1 cellular context compared by ENCODE assay signal in the genomic region with DNA sequence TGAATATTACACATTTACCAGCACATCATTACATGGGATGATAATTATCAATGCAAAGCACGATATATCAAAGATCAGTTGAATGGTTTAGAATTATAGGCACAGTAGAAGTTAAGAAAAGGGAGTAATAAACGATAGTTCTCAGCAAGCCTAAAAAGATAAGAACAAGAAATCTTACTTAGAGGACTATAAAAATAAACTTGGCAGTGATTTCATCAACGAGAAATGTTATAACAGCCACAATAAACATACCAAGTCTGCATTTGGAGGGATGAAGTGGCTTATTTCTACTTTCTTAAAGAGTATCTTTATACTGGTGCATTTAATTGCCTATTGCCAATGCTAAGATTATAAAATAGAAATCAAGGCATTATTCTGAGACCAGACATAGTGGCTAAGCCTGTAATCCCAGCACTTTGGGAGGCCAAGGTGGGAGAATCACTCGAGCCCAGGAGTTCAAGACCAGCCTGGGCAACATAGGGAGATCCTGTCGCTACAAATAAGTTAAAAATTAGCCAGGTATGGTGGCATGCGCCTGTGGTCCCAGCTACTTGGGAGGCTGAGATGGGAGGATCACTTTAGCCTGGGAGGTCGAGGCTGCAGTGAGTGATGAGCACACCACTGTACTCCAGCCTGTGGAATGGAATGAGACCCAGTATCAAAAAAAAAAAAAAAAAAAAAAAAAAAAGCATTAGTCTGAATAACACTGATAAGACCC.
A peak's percentile ranks its signal among the peaks of the same experiment; 100 is the strongest.
TF ChIP-seq lines count a peak whose summit lies in the region.

No MANE protein-coding gene starts in this region.

TF ChIP-seq in HEK293, 187 proteins besides CTCF, POLR2A, EP300 and RAD21 (continued from another document):
- TF ChIP-seq, protein P1, sequence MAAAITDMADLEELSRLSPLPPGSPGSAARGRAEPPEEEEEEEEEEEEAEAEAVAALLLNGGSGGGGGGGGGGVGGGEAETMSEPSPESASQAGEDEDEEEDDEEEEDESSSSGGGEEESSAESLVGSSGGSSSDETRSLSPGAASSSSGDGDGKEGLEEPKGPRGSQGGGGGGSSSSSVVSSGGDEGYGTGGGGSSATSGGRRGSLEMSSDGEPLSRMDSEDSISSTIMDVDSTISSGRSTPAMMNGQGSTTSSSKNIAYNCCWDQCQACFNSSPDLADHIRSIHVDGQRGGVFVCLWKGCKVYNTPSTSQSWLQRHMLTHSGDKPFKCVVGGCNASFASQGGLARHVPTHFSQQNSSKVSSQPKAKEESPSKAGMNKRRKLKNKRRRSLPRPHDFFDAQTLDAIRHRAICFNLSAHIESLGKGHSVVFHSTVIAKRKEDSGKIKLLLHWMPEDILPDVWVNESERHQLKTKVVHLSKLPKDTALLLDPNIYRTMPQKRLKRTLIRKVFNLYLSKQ (tag by site-specific recombination; IDR thresholded peaks at IDR 0.05; ENCODE audit: borderline replicate concordance), result no peak
- TF ChIP-seq ZNF658 (tag by site-specific recombination; IDR thresholded peaks at IDR 0.05), result no peak
- TF ChIP-seq, protein P2, sequence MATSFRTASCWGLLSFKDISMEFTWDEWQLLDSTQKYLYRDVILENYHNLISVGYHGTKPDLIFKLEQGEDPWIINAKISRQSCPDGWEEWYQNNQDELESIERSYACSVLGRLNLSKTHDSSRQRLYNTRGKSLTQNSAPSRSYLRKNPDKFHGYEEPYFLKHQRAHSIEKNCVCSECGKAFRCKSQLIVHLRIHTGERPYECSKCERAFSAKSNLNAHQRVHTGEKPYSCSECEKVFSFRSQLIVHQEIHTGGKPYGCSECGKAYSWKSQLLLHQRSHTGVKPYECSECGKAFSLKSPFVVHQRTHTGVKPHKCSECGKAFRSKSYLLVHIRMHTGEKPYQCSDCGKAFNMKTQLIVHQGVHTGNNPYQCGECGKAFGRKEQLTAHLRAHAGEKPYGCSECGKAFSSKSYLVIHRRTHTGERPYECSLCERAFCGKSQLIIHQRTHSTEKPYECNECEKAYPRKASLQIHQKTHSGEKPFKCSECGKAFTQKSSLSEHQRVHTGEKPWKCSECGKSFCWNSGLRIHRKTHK (tag by site-specific recombination; IDR thresholded peaks at IDR 0.05), result no peak
- TF ChIP-seq, protein P3, sequence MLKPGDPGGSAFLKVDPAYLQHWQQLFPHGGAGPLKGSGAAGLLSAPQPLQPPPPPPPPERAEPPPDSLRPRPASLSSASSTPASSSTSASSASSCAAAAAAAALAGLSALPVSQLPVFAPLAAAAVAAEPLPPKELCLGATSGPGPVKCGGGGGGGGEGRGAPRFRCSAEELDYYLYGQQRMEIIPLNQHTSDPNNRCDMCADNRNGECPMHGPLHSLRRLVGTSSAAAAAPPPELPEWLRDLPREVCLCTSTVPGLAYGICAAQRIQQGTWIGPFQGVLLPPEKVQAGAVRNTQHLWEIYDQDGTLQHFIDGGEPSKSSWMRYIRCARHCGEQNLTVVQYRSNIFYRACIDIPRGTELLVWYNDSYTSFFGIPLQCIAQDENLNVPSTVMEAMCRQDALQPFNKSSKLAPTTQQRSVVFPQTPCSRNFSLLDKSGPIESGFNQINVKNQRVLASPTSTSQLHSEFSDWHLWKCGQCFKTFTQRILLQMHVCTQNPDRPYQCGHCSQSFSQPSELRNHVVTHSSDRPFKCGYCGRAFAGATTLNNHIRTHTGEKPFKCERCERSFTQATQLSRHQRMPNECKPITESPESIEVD (tag by site-specific recombination; IDR thresholded peaks at IDR 0.05), result peak; percentile 61
